Comparison of ENCODE assay signal across 2 cellular contexts in the genomic region with DNA sequence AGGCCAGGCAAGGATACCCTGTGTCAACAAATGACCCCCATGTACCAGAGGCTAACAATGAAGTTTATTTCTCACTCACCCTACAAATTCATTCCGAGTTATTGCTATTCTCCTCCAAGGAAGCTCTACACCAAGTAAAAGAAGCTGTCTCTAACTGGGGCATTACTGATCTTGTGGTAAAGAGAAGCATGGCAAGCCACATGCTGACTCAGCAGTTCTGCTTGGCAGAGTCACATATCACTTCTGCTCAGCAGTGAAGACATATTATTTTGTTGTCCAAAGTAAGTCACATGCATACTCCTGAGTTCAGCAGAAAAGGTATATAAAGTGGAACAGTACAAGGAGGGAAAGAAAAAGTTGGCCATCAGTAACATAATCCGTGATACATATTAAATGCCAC.
A peak's percentile ranks its signal among the peaks of the same experiment; 100 is the strongest.
TF ChIP-seq lines count a peak whose summit lies in the region.

No MANE protein-coding gene starts in this region.

TF ChIP-seq in HepG2, 621 proteins besides CTCF, POLR2A, EP300 and RAD21:
- no peak for TF ChIP-seq ZNF577 (CRISPR knock-in tag; IDR thresholded peaks at IDR 0.05; ENCODE audit: borderline replicate concordance, low read depth)
- TF ChIP-seq MAFF (IDR thresholded peaks at IDR 0.05; ENCODE audit: low read depth, low read length), result peak; percentile 100
- TF ChIP-seq ZNF550 (CRISPR knock-in tag; IDR thresholded peaks at IDR 0.05; ENCODE audit: borderline replicate concordance), result no peak
- TF ChIP-seq SSRP1 (CRISPR knock-in tag; IDR thresholded peaks at IDR 0.05), result no peak
- TF ChIP-seq ZNF737 (CRISPR knock-in tag; IDR thresholded peaks at IDR 0.05; ENCODE audit: borderline replicate concordance), result no peak
- TF ChIP-seq RFX5 (IDR thresholded peaks at IDR 0.05; ENCODE audit: low read depth, low read length), result peak; percentile 52; the same call in 1 of the 2 replicates
- TF ChIP-seq MAFK (conservative IDR thresholded peaks at IDR 0.05 in 1 of 2, IDR thresholded peaks at IDR 0.05 in 1 of 2; ENCODE audit: low read length in 2 of 2), result peak; percentile 100
- peak; percentile 85 for TF ChIP-seq MAFG (CRISPR knock-in tag; IDR thresholded peaks at IDR 0.05)
TF ChIP-seq in HepG2: peak in this region for 4.

TF ChIP-seq in H1, 55 proteins besides CTCF, POLR2A, EP300 and RAD21:
- peak; percentile 100 for TF ChIP-seq MAFK (IDR thresholded peaks at IDR 0.05; ENCODE audit: low read depth, low read length)
- TF ChIP-seq POLR2AphosphoS5 (IDR thresholded peaks at IDR 0.05; ENCODE audit: low read depth, low read length), result no peak
- peak; percentile 76 for TF ChIP-seq BACH1 (IDR thresholded peaks at IDR 0.05; ENCODE audit: low read length)
- TF ChIP-seq, protein P1, sequence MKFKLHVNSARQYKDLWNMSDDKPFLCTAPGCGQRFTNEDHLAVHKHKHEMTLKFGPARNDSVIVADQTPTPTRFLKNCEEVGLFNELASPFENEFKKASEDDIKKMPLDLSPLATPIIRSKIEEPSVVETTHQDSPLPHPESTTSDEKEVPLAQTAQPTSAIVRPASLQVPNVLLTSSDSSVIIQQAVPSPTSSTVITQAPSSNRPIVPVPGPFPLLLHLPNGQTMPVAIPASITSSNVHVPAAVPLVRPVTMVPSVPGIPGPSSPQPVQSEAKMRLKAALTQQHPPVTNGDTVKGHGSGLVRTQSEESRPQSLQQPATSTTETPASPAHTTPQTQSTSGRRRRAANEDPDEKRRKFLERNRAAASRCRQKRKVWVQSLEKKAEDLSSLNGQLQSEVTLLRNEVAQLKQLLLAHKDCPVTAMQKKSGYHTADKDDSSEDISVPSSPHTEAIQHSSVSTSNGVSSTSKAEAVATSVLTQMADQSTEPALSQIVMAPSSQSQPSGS (IDR thresholded peaks at IDR 0.05; ENCODE audit: low read length), result no peak
- no peak for TF ChIP-seq EGR1 (IDR thresholded peaks at IDR 0.05; ENCODE audit: borderline replicate concordance, low read depth, low read length)
- TF ChIP-seq, protein P2, sequence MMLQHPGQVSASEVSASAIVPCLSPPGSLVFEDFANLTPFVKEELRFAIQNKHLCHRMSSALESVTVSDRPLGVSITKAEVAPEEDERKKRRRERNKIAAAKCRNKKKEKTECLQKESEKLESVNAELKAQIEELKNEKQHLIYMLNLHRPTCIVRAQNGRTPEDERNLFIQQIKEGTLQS (IDR thresholded peaks at IDR 0.05; ENCODE audit: insufficient read depth, low read depth, low read length), result no peak
- TF ChIP-seq TAF1 (IDR thresholded peaks at IDR 0.05; ENCODE audit: low read depth, low read length), result no peak
- TF ChIP-seq NANOG (IDR thresholded peaks at IDR 0.05; ENCODE audit: insufficient read depth, low read depth, low read length, poor library complexity, severe bottlenecking), result no peak
